In the genomic region with DNA sequence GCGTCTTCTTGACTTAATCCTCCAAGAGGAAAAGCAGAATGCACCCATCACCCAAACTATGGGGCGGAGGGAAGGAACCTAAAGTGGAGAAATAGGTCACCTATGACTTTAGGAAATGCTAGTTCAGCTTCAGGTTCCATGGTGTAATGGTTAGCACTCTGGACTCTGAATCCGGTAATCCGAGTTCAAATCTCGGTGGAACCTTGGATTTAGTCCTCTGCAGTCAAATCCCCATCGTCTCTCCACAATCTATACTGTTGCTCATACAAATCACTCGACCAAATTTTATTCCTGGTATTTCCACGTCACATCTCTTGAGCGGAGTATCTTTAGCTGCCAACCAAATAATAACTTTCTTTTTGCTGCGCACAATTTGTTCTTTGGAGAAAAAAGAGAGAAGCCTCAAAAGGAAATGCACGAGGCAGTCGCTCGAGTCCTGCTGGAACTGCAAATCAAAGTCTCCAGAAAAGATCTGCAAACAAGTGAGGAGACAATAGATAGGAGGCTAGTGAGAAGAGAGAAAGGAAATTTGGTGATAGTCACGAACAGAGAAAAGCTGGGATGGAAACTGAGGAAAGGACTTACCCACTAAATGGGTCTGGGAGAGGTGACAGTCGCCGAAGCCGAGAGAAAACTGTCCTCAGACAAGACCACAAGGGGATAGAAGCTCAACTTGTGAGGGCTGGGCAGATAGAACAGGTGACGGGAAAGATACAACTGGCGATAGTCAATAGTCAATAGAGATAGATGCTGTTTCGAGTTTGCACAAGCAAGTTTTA, we compare ENCODE assay signal across 1 cellular context.
TF ChIP-seq lines count a peak whose summit lies in the region.

No MANE protein-coding gene starts in this region.

TF ChIP-seq in endothelial cell of umbilical vein, 7 proteins besides CTCF, POLR2A, EP300 and RAD21:
- TF ChIP-seq JUN (IDR thresholded peaks at IDR 0.05; ENCODE audit: borderline replicate concordance, insufficient read depth, insufficient read length, low read depth) = no peak
- no peak for TF ChIP-seq GATA2 (IDR thresholded peaks at IDR 0.05; ENCODE audit: insufficient read depth, insufficient read length, low read depth, low read length)
- no peak for TF ChIP-seq MYC (IDR thresholded peaks at IDR 0.05; ENCODE audit: low read depth, low read length)
- TF ChIP-seq EZH2 (IDR thresholded peaks at IDR 0.05; ENCODE audit: borderline replicate concordance, low read depth, low read length, severe bottlenecking) = no peak
- no peak for TF ChIP-seq POLR2AphosphoS5 (IDR thresholded peaks at IDR 0.05; ENCODE audit: insufficient read depth, low read depth, low read length)
- TF ChIP-seq FOS (IDR thresholded peaks at IDR 0.05; ENCODE audit: borderline replicate concordance, insufficient read depth, low read length) = no peak
- TF ChIP-seq, protein P1, sequence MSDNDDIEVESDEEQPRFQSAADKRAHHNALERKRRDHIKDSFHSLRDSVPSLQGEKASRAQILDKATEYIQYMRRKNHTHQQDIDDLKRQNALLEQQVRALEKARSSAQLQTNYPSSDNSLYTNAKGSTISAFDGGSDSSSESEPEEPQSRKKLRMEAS (IDR thresholded peaks at IDR 0.05; ENCODE audit: insufficient read depth, insufficient read length) = no peak
